ENCODE assay signal across 33 cellular contexts in genomic region chr22:49212466-49212865, GRCh38.
DNase-seq lines count a peak whose midpoint lies in the region; ATAC-seq and TF ChIP-seq lines count a peak whose summit lies in the region.
"Had no signal": no experiment of that assay in that cellular context is flagged by ENCODE, and none has a peak within 500 bp of the region (broad histone marks: within the 10 kb centered on the region; RNA-seq: fewer than 3 reads in every experiment).

No MANE protein-coding gene starts in this region.

- H3K9me3 ChIP-seq in left ventricle myocardium inferior (replicated peaks) (peaks cover 3% of the 10 kb centered on the region), endodermal cell (ENCODE audit: control insufficient read depth, low read length) (peaks cover 7% of the 10 kb centered on the region), Karpas-422 (ENCODE audit: low read length) (no peaks in the 10 kb centered on the region)

- H4K20me1 ChIP-seq in Karpas-422 (ENCODE audit: insufficient read depth, low read depth, low read length) = no peaks in the 10 kb centered on the region

- no peak overlapping the region for H3K27ac ChIP-seq in left ventricle myocardium inferior (replicated peaks)
- no peak overlapping the region for H3K27ac ChIP-seq in endodermal cell (ENCODE audit: low read depth, low read length)
- no peak overlapping the region for H3K27ac ChIP-seq in Karpas-422 (ENCODE audit: low read length)
- H3K27ac ChIP-seq: parathyroid adenoma, tibial nerve had no signal

- intact Hi-C loops in left ventricle myocardium inferior (cut with micrococcal nuclease) (no loop called here), left ventricle myocardium superior (cut with micrococcal nuclease) (no loop called here)

- no peaks in the 10 kb centered on the region for H3K79me2 ChIP-seq in Karpas-422 (ENCODE audit: low read length)
- H3K79me2 ChIP-seq: parathyroid adenoma had no signal

- H3K9me2 ChIP-seq in Karpas-422 (replicated peaks; ENCODE audit: insufficient read depth, low read length) = no peaks in the 10 kb centered on the region

- H3K36me3 ChIP-seq in left ventricle myocardium inferior = no peaks in the 10 kb centered on the region
- no peaks in the 10 kb centered on the region for H3K36me3 ChIP-seq in endodermal cell (ENCODE audit: control insufficient read depth, insufficient read depth, low read length)
- H3K36me3 ChIP-seq in Karpas-422 (ENCODE audit: insufficient read depth, low read length) = no peaks in the 10 kb centered on the region
- H3K36me3 ChIP-seq: tibial nerve had no signal

- H3K27me3 ChIP-seq in left ventricle myocardium inferior (ENCODE audit: low read depth) (peaks cover 57% of the 10 kb centered on the region), endodermal cell (ENCODE audit: control insufficient read depth, insufficient read depth, low read length, poor library complexity, severe bottlenecking) (no peaks in the 10 kb centered on the region), Karpas-422 (ENCODE audit: low read length) (no peaks in the 10 kb centered on the region)
- H3K27me3 ChIP-seq: tibial nerve had no signal

- H3K36me3 Mint-ChIP-seq in endodermal cell (ENCODE audit: low read depth) (no peaks in the 10 kb centered on the region), osteocyte (ENCODE audit: unreplicated experiment) (no peaks in the 10 kb centered on the region)
- H3K36me3 Mint-ChIP-seq: activated naive CD8-positive, alpha-beta T cell treated with anti-CD3 and anti-CD28 coated beads for 36 hours; CD8-positive, alpha-beta T cell had no signal

- no peak overlapping the region for H3K4me2 ChIP-seq in Karpas-422 (ENCODE audit: low read depth, low read length, poor library complexity, severe bottlenecking)

- H3K9ac ChIP-seq in endodermal cell (ENCODE audit: extremely low read depth, low read length, poor library complexity, severe bottlenecking) = no peak overlapping the region
- no peak overlapping the region for H3K9ac ChIP-seq in Karpas-422 (ENCODE audit: low read length)
- H3K9ac ChIP-seq: parathyroid adenoma had no signal

- DNase-seq in left ventricle myocardium inferior = peak; percentile 6
- no peak for DNase-seq in left ventricle myocardium superior
- DNase-seq in endodermal cell = peak; percentile 9
- peak; percentile 71 for DNase-seq in osteocyte (ENCODE audit: extremely low spot score, unreplicated experiment)
- DNase-seq in ureter (ENCODE audit: low spot score) = peak; percentile 20
- no peak for DNase-seq in Karpas-422
- DNase-seq in NK-92 treated with Interleukin-12 subunit alpha and Interleukin-12 subunit beta, amount 100 ng/mL, for 24 hours (lab: John Stamatoyannopoulos, UW) = no peak
- DNase-seq: ACHN; activated CD4-positive, alpha-beta T cell treated with anti-CD3 and anti-CD28 coated beads for 36 hours; activated CD8-positive, alpha-beta T cell treated with anti-CD3 and anti-CD28 coated beads for 36 hours; activated gamma-delta T cell; activated naive CD8-positive, alpha-beta T cell treated with anti-CD3 and anti-CD28 coated beads for 36 hours; caudate nucleus; cortex of kidney; effector memory CD8-positive, alpha-beta T cell; erythroblast; mammary epithelial cell; NCI-H1092; NCI-H187 treated with DMSO at 0.1 percent for 48 hours; NCI-H2171; NCI-H510A; stimulated activated CD4-positive, alpha-beta T cell treated with anti-CD3 and anti-CD28 coated beads, Interleukin-12 subunit alpha, Interleukin-12 subunit beta, amount 100 ng/mL, for 4 hours; stimulated activated CD4-positive, alpha-beta T cell treated with anti-CD3 and anti-CD28 coated beads, Interleukin-2, amount 100 ng/mL, for 48 hours; stimulated activated naive CD8-positive, alpha-beta T cell treated with anti-CD3 and anti-CD28 coated beads, Interleukin-15, amount 100 ng/mL, for 72 hours; T-helper 2 cell had no signal

- H2AFZ ChIP-seq in Karpas-422 (ENCODE audit: low read length) = no peak overlapping the region
- H2AFZ ChIP-seq: parathyroid adenoma had no signal

- H3K9me3 Mint-ChIP-seq in endodermal cell (peaks cover 10% of the 10 kb centered on the region), osteocyte (ENCODE audit: unreplicated experiment) (peaks cover 34% of the 10 kb centered on the region)
- H3K9me3 Mint-ChIP-seq: CD8-positive, alpha-beta T cell had no signal

- H3K4me3 ChIP-seq in left ventricle myocardium inferior (no peak overlapping the region), endodermal cell (ENCODE audit: low read length) (no peak overlapping the region), Karpas-422 (ENCODE audit: low read length) (no peak overlapping the region)
- H3K4me3 ChIP-seq: K562, tibial nerve had no signal

- H3K27ac Mint-ChIP-seq in endodermal cell (no peak overlapping the region), osteocyte (ENCODE audit: unreplicated experiment) (no peak overlapping the region)
- H3K27ac Mint-ChIP-seq: activated CD4-positive, alpha-beta T cell treated with anti-CD3 and anti-CD28 coated beads for 36 hours; activated CD8-positive, alpha-beta T cell treated with anti-CD3 and anti-CD28 coated beads for 36 hours; activated naive CD8-positive, alpha-beta T cell treated with anti-CD3 and anti-CD28 coated beads for 36 hours; B cell; CD8-positive, alpha-beta T cell; effector memory CD8-positive, alpha-beta T cell; stimulated activated naive CD8-positive, alpha-beta T cell treated with anti-CD3 and anti-CD28 coated beads, Interleukin-15, amount 100 ng/mL, for 72 hours had no signal

- peaks cover 4% of the 10 kb centered on the region for H3K27me3 Mint-ChIP-seq in endodermal cell (ENCODE audit: insufficient read depth)
- no peaks in the 10 kb centered on the region for H3K27me3 Mint-ChIP-seq in osteocyte (ENCODE audit: unreplicated experiment)
- H3K27me3 Mint-ChIP-seq: B cell had no signal

- WGBS in endodermal cell (ENCODE audit: insufficient coverage in 1 of 2, insufficient read length in 1 of 2), 2 experiments = 77 to 95% methylated on average over 4 to 11 of the region's 11 CpGs

- no peaks in the 10 kb centered on the region for H3K4me1 ChIP-seq in left ventricle myocardium inferior
- H3K4me1 ChIP-seq in endodermal cell (ENCODE audit: control insufficient read depth, insufficient read depth, low read length) = no peaks in the 10 kb centered on the region
- H3K4me1 ChIP-seq in Karpas-422 (ENCODE audit: low read length) = no peaks in the 10 kb centered on the region
- H3K4me1 ChIP-seq: parathyroid adenoma, tibial nerve had no signal

- no peak for TF ChIP-seq CTCF in left ventricle myocardium inferior (IDR thresholded peaks at IDR 0.05; ENCODE audit: borderline replicate concordance)
- no peak for TF ChIP-seq CTCF in endodermal cell (conservative IDR thresholded peaks at IDR 0.05)
- no peak for TF ChIP-seq CTCF in osteocyte (IDR thresholded peaks at IDR 0.05)

- ATAC-seq in left ventricle myocardium superior (no peak), HG02588 (IDR thresholded peaks at IDR 0.05; ENCODE audit: unreplicated experiment) (no peak)
- ATAC-seq: activated CD4-positive, alpha-beta T cell treated with anti-CD3 and anti-CD28 coated beads for 36 hours; activated CD8-positive, alpha-beta T cell treated with anti-CD3 and anti-CD28 coated beads for 36 hours; CD8-positive, alpha-beta T cell; effector memory CD8-positive, alpha-beta T cell; K562; right cardiac atrium; SK-N-SH treated with all-trans-retinoic acid at 6 μM for 48 hours; stimulated activated naive CD8-positive, alpha-beta T cell treated with anti-CD3 and anti-CD28 coated beads, Interleukin-15, amount 100 ng/mL, for 72 hours had no signal

- H3K4me3 Mint-ChIP-seq in endodermal cell (no peak overlapping the region), osteocyte (ENCODE audit: unreplicated experiment) (no peak overlapping the region)
- H3K4me3 Mint-ChIP-seq: activated CD4-positive, alpha-beta T cell treated with anti-CD3 and anti-CD28 coated beads for 36 hours; activated CD8-positive, alpha-beta T cell treated with anti-CD3 and anti-CD28 coated beads for 36 hours; activated naive CD8-positive, alpha-beta T cell treated with anti-CD3 and anti-CD28 coated beads for 36 hours; B cell; CD8-positive, alpha-beta T cell; effector memory CD8-positive, alpha-beta T cell; stimulated activated naive CD8-positive, alpha-beta T cell treated with anti-CD3 and anti-CD28 coated beads, Interleukin-15, amount 100 ng/mL, for 72 hours had no signal

- H3K4me1 Mint-ChIP-seq in endodermal cell (no peaks in the 10 kb centered on the region), osteocyte (ENCODE audit: unreplicated experiment) (no peaks in the 10 kb centered on the region)
- H3K4me1 Mint-ChIP-seq: activated CD4-positive, alpha-beta T cell treated with anti-CD3 and anti-CD28 coated beads for 36 hours; activated naive CD8-positive, alpha-beta T cell treated with anti-CD3 and anti-CD28 coated beads for 36 hours; B cell; stimulated activated naive CD8-positive, alpha-beta T cell treated with anti-CD3 and anti-CD28 coated beads, Interleukin-15, amount 100 ng/mL, for 72 hours had no signal

Comparison
In these comparisons a context has a peak if more than half of its experiments do, and no peak if none do; other contexts are left out.
1. DNase-seq: peak in left ventricle myocardium inferior (single experiment), endodermal cell (single experiment), osteocyte (single experiment) and ureter (single experiment); none in left ventricle myocardium superior (single experiment), Karpas-422 (single experiment) and NK-92 treated with Interleukin-12 subunit alpha and Interleukin-12 subunit beta, amount 100 ng/mL, for 24 hours (single experiment).